In the genomic region with DNA sequence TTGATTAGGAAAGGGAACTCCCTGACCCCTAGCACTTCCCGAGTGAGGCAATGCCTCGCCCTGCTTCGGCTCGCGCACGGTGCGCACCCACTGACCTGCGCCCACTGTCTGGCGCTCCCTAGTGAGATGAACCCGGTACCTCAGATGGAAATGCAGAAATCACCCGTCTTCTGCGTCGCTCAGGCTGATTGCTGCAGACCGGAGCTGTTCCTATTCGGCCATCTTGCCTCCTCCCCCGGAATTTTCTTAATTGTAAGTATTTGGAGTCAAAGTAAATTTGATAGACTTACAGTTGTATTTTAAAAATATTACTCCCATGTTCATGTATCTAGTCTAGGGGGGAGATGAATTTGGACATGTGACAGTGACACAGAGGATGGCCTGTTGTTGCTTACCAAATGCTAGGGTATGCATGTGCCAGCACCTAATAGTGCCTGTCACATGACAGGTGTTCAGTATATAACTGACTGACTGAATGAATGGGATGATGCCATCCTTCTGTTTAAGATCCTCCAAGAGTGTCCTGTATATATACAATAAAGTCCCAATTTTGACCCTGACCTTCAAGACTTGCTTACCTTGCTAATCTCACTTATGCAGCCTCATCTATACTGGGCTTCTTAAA, we compare ENCODE assay signal across 21 cellular contexts. TPM values are rescaled to one million over a fixed set of nuclear protein-coding genes. Genes with fewer than 3 reads are reported as not detected.
DNase-seq lines count a peak whose midpoint lies in the region; ATAC-seq and TF ChIP-seq lines count a peak whose summit lies in the region.
"Had no signal": no experiment of that assay in that cellular context is flagged by ENCODE, and none has a peak within 500 bp of the region (broad histone marks: within the 10 kb centered on the region; RNA-seq: fewer than 3 reads in every experiment).

No MANE protein-coding gene starts in this region.

- peak overlapping the region; percentile 83 for H3K9ac ChIP-seq in HUES6 (ENCODE audit: low read length)

- H3K36me3 Mint-ChIP-seq in WTC11 (peaks cover 41% of the 10 kb centered on the region), osteocyte (ENCODE audit: unreplicated experiment) (no peaks in the 10 kb centered on the region)
- no peaks in the 10 kb centered on the region for H3K36me3 Mint-ChIP-seq in activated T-cell treated with anti-CD3 and anti-CD28 coated beads, Interleukin-2, amount 50 U/mL, for 72 hours (ENCODE audit: insufficient read depth in 2 of 2)
- H3K36me3 Mint-ChIP-seq: activated naive CD8-positive, alpha-beta T cell treated with anti-CD3 and anti-CD28 coated beads, Interleukin-2, amount 10 ng/mL, durations not matched to agents 7 days and 5 days; stimulated activated naive B cell treated with anti-CD40 and anti-IgM and Interleukin-4, amounts not matched to agents 10 μg/mL and 1 μg/mL and 100 μg/mL, for 72 hours had no signal

- no peaks in the 10 kb centered on the region for H3K27me3 ChIP-seq in HUES6 (ENCODE audit: control insufficient read depth, insufficient read depth, low read length)
- H3K27me3 ChIP-seq: esophagus squamous epithelium, suprapubic skin had no signal

- ATAC-seq in WTC11 (peak; percentile 51; the same call in 1 of the 2 replicates), GM18867 (IDR thresholded peaks at IDR 0.05; ENCODE audit: unreplicated experiment) (no peak), left cardiac atrium (no peak)
- no peak for ATAC-seq in activated T-cell treated with anti-CD3 and anti-CD28 coated beads, Interleukin-2, amount 50 U/mL, for 72 hours (replicated peaks in 1 of 2)
- ATAC-seq: activated CD4-positive, alpha-beta T cell treated with anti-CD3 and anti-CD28 coated beads for 36 hours; left ventricle myocardium superior; stimulated activated naive B cell treated with anti-CD40 and anti-IgM and Interleukin-4, amounts not matched to agents 10 μg/mL and 1 μg/mL and 100 μg/mL, for 72 hours had no signal

- DNase-seq in DMS53 treated with DMSO at 0.1 percent for 48 hours (lab: John Stamatoyannopoulos, UW; ENCODE audit: unreplicated experiment) (peak; percentile 74), WTC11 (ENCODE audit: low spot score) (no peak), osteocyte (ENCODE audit: extremely low spot score, unreplicated experiment) (no peak), left cardiac atrium (no peak)
- no peak for DNase-seq in activated T-cell treated with anti-CD3 and anti-CD28 coated beads, Interleukin-2, amount 50 U/mL, for 72 hours
- DNase-seq: activated CD4-positive, alpha-beta T cell treated with anti-CD3 and anti-CD28 coated beads for 36 hours; activated CD8-positive, alpha-beta memory T cell treated with anti-CD3 and anti-CD28 coated beads for 24 hours; activated effector memory CD4-positive, alpha-beta T cell treated with anti-CD3 and anti-CD28 coated beads, Interleukin-2, amount 50 U/mL, for 16 hours; activated naive CD8-positive, alpha-beta T cell treated with anti-CD3 and anti-CD28 coated beads, Interleukin-2, amount 10 ng/mL, durations not matched to agents 7 days and 5 days; caudate nucleus; dermis blood vessel endothelial cell; esophagus squamous epithelium; hypothalamus; left ventricle myocardium superior; NCI-H446; stimulated activated CD4-positive, alpha-beta T cell treated with anti-CD3 and anti-CD28 coated beads, Interleukin-4, amount 100 ng/mL, for 4 hours; stimulated activated naive B cell treated with anti-CD40 and anti-IgM and Interleukin-4, amounts not matched to agents 10 μg/mL and 1 μg/mL and 100 μg/mL, for 72 hours had no signal

- H3K9me3 Mint-ChIP-seq in WTC11: peaks cover 18% of the 10 kb centered on the region
- peaks cover 10% of the 10 kb centered on the region for H3K9me3 Mint-ChIP-seq in osteocyte (ENCODE audit: unreplicated experiment)
- H3K9me3 Mint-ChIP-seq in activated T-cell treated with anti-CD3 and anti-CD28 coated beads, Interleukin-2, amount 50 U/mL, for 72 hours: peaks cover 0 to 2% of the 10 kb centered on the region in 2 donors
- H3K9me3 Mint-ChIP-seq: stimulated activated naive B cell treated with anti-CD40 and anti-IgM and Interleukin-4, amounts not matched to agents 10 μg/mL and 1 μg/mL and 100 μg/mL, for 72 hours had no signal

- H3K27ac ChIP-seq in HUES6 (ENCODE audit: low read depth, low read length): no peak overlapping the region; the same call in 1 of the 2 replicates
- H3K27ac ChIP-seq: C4-2B, esophagus squamous epithelium, suprapubic skin had no signal

- 0 out of 2 replicates have a peak, but pooled peaks cover 5% of the 10 kb centered on the region for H3K9me3 ChIP-seq in HUES6 (ENCODE audit: control insufficient read depth, insufficient read depth, low read depth, low read length)
- H3K9me3 ChIP-seq: esophagus squamous epithelium, suprapubic skin had no signal

- CTCF ChIA-PET in WTC11 (lab: Charles Lee): no interaction called here

- H3K27ac Mint-ChIP-seq in WTC11 (no peak overlapping the region), osteocyte (ENCODE audit: unreplicated experiment) (peak overlapping the region; percentile 41)
- no peak overlapping the region for H3K27ac Mint-ChIP-seq in activated T-cell treated with anti-CD3 and anti-CD28 coated beads, Interleukin-2, amount 50 U/mL, for 72 hours
- H3K27ac Mint-ChIP-seq: activated CD4-positive, alpha-beta T cell treated with anti-CD3 and anti-CD28 coated beads for 36 hours; activated naive CD8-positive, alpha-beta T cell treated with anti-CD3 and anti-CD28 coated beads, Interleukin-2, amount 10 ng/mL, durations not matched to agents 7 days and 5 days; stimulated activated naive B cell treated with anti-CD40 and anti-IgM and Interleukin-4, amounts not matched to agents 10 μg/mL and 1 μg/mL and 100 μg/mL, for 72 hours had no signal

- H3K4me1 ChIP-seq in HUES6 (ENCODE audit: control insufficient read depth, insufficient read depth, low read length): 0 out of 2 replicates have a peak, but pooled peaks cover 2% of the 10 kb centered on the region
- H3K4me1 ChIP-seq: esophagus squamous epithelium, suprapubic skin had no signal

- intact Hi-C loops in left cardiac atrium (cut with DNase I): no loop called here

- peaks cover 4% of the 10 kb centered on the region; the same call in 1 of the 2 replicates for H3K36me3 ChIP-seq in HUES6 (ENCODE audit: control insufficient read depth, insufficient read depth, low read length)
- H3K36me3 ChIP-seq: esophagus squamous epithelium, suprapubic skin had no signal

- no peaks in the 10 kb centered on the region; the same call in 1 of the 2 replicates for H3K27me3 Mint-ChIP-seq in WTC11 (ENCODE audit: low read depth)
- H3K27me3 Mint-ChIP-seq in osteocyte (ENCODE audit: unreplicated experiment): no peaks in the 10 kb centered on the region
- H3K27me3 Mint-ChIP-seq in activated T-cell treated with anti-CD3 and anti-CD28 coated beads, Interleukin-2, amount 50 U/mL, for 72 hours (ENCODE audit: low read depth): peaks cover 8% of the 10 kb centered on the region

- H3K4me3 Mint-ChIP-seq in WTC11 (peak overlapping the region; percentile 70), osteocyte (ENCODE audit: unreplicated experiment) (peak overlapping the region; percentile 71)
- H3K4me3 Mint-ChIP-seq in activated T-cell treated with anti-CD3 and anti-CD28 coated beads, Interleukin-2, amount 50 U/mL, for 72 hours: no peak overlapping the region
- H3K4me3 Mint-ChIP-seq: activated CD4-positive, alpha-beta T cell treated with anti-CD3 and anti-CD28 coated beads for 36 hours; activated naive CD8-positive, alpha-beta T cell treated with anti-CD3 and anti-CD28 coated beads, Interleukin-2, amount 10 ng/mL, durations not matched to agents 7 days and 5 days; stimulated activated naive B cell treated with anti-CD40 and anti-IgM and Interleukin-4, amounts not matched to agents 10 μg/mL and 1 μg/mL and 100 μg/mL, for 72 hours had no signal

- POLR2A ChIA-PET in WTC11 (lab: Charles Lee): no interaction called here

- peaks cover 29% of the 10 kb centered on the region for H3K4me1 Mint-ChIP-seq in WTC11
- peaks cover 4% of the 10 kb centered on the region for H3K4me1 Mint-ChIP-seq in osteocyte (ENCODE audit: unreplicated experiment)
- H3K4me1 Mint-ChIP-seq in activated T-cell treated with anti-CD3 and anti-CD28 coated beads, Interleukin-2, amount 50 U/mL, for 72 hours (ENCODE audit: low read depth): no peaks in the 10 kb centered on the region
- H3K4me1 Mint-ChIP-seq: activated CD4-positive, alpha-beta T cell treated with anti-CD3 and anti-CD28 coated beads for 36 hours; activated naive CD8-positive, alpha-beta T cell treated with anti-CD3 and anti-CD28 coated beads, Interleukin-2, amount 10 ng/mL, durations not matched to agents 7 days and 5 days; stimulated activated naive B cell treated with anti-CD40 and anti-IgM and Interleukin-4, amounts not matched to agents 10 μg/mL and 1 μg/mL and 100 μg/mL, for 72 hours had no signal

- TF ChIP-seq CTCF in WTC11 (IDR thresholded peaks at IDR 0.05): no peak
- TF ChIP-seq CTCF in osteocyte (IDR thresholded peaks at IDR 0.05): no peak

- peak overlapping the region; percentile 54 for H3K4me3 ChIP-seq in HUES6 (ENCODE audit: low read depth, low read length)
- H3K4me3 ChIP-seq: esophagus squamous epithelium, suprapubic skin had no signal

TF ChIP-seq in WTC11, 78 proteins besides CTCF, POLR2A, EP300 and RAD21:
- TF ChIP-seq USF2 (CRISPR knock-in tag; IDR thresholded peaks at IDR 0.05): peak; percentile 44
- TF ChIP-seq ELF4 (CRISPR knock-in tag; IDR thresholded peaks at IDR 0.05; ENCODE audit: low read depth): no peak

RNA-seq across cellular contexts. Expression of gene ICA1, which starts 42.0 kb away (rescaled TPM):
- total RNA-seq in WTC11 (2021): 31.2 to 36.8 TPM (median 33.4 TPM) in 3 replicates
- total RNA-seq in osteocyte: 1.7 and 2.2 TPM in 2 replicates
- total RNA-seq in activated T-cell treated with anti-CD3 and anti-CD28 coated beads, Interleukin-2, amount 50 U/mL, for 72 hours: 1 to 10 TPM; 2.7 to 4.6 TPM
- 10 to 100 TPM; 38.3 to 62.5 TPM for total RNA-seq in left cardiac atrium

Comparison
In these comparisons a context has a peak if more than half of its experiments do, and no peak if none do; other contexts are left out.
1. H3K4me3 Mint-ChIP-seq: peak in WTC11 (single experiment) and osteocyte (single experiment); none in activated T-cell treated with anti-CD3 and anti-CD28 coated beads, Interleukin-2, amount 50 U/mL, for 72 hours (0 of 2).